Comparison of ENCODE assay signal across 8 cellular contexts in the genomic region with DNA sequence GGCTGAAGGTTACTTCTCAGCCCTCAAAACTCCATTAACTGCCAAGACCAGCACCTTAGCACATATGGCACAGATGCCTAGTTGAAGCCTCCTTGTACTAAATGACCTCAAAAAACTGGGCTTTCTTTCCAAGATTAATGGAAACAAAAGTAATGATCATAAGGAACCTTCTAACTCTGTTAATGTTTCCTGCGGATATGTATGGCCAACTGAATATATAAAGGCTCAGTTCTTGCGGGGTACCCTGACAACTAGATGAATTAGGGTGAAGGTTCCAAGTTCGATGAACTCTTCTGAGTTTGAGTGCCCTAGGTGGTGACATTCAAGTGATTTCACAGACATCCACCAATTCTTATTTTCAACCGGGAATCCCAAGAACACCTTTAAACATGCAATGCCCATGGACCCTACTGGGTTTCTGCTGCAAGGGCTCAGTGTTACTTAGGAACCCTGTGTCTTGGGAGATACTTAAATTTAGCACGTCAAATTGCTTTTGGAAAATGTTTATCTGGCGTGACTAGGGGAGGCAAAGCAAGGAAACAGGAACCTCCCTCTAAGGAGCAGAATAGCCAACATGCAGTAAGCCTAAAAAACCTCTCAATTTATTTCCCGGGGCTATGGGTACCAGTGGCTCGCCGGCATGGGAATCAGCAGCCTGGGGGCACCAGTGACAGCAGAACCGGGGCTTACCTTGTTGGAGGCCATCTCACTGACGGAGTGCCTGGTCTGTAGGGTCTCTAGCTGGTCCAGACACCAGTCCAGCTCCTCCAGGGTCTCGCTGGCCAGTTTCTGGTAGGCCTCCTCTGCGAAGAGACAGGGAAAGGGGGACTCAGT.
DNase-seq lines count a peak whose midpoint lies in the region; ATAC-seq, FAIRE-seq and TF ChIP-seq lines count a peak whose summit lies in the region.

No MANE protein-coding gene starts in this region.

- DNase-seq in activated T-cell treated with anti-CD3 and anti-CD28 coated beads, Interleukin-2, amount 50 U/mL, for 4 hours = no peak
- DNase-seq in activated T-cell treated with anti-CD3 and anti-CD28 coated beads, Interleukin-2, amount 50 U/mL, for 1 hour = no peak
- DNase-seq in SK-N-MC (ENCODE audit: low read depth, low spot score) (no peak), fibroblast of mammary gland (ENCODE audit: low read depth) (peak; percentile 24), RCC 7860 (ENCODE audit: low spot score) (no peak), hepatic stellate cell (ENCODE audit: low spot score) (no peak)

- peak overlapping the region; percentile 65 for H3K9ac ChIP-seq in SK-N-MC (ENCODE audit: insufficient read length)
- H3K9ac ChIP-seq in parathyroid adenoma = no peak overlapping the region

- H2AFZ ChIP-seq in parathyroid adenoma = peak overlapping the region; percentile 93

- H3K27me3 Mint-ChIP-seq in activated T-cell treated with anti-CD3 and anti-CD28 coated beads, Interleukin-2, amount 50 U/mL, for 4 hours (ENCODE audit: low read depth) = no peaks in the 10 kb centered on the region

- H3K4me2 ChIP-seq in parathyroid adenoma (ENCODE audit: low read length) = peak overlapping the region; percentile 87

- H3K4me1 Mint-ChIP-seq in activated T-cell treated with anti-CD3 and anti-CD28 coated beads, Interleukin-2, amount 50 U/mL, for 4 hours (ENCODE audit: low read depth) = peaks cover 70% of the 10 kb centered on the region

- peaks cover 12% of the 10 kb centered on the region for H3K4me1 ChIP-seq in parathyroid adenoma

- TF ChIP-seq CTCF in fibroblast of mammary gland (conservative IDR thresholded peaks at IDR 0.05; ENCODE audit: control insufficient read depth, insufficient read depth, low read depth, low read length) (no peak), parathyroid adenoma (IDR thresholded peaks at IDR 0.05) (no peak)

- peak overlapping the region; percentile 95 for H3K4me3 Mint-ChIP-seq in activated T-cell treated with anti-CD3 and anti-CD28 coated beads, Interleukin-2, amount 50 U/mL, for 4 hours

- peak overlapping the region; percentile 75 for H3K27ac ChIP-seq in SK-N-MC
- peak overlapping the region; percentile 46 for H3K27ac ChIP-seq in parathyroid adenoma

- H3K27me3 ChIP-seq in parathyroid adenoma (ENCODE audit: control insufficient read depth, insufficient read depth, low read length) = no peaks in the 10 kb centered on the region

- no peak for FAIRE-seq in RCC 7860 (lab: Jason Lieb, UNC)

- H3K36me3 ChIP-seq in SK-N-MC (ENCODE audit: insufficient read depth, low read length) = no peaks in the 10 kb centered on the region
- no peaks in the 10 kb centered on the region for H3K36me3 ChIP-seq in parathyroid adenoma (ENCODE audit: control insufficient read depth, insufficient read depth, low read length)

- peak overlapping the region; percentile 91 for H3K4me3 ChIP-seq in SK-N-MC
- H3K4me3 ChIP-seq in fibroblast of mammary gland (ENCODE audit: control insufficient read depth, low read depth, low read length) = peak overlapping the region; percentile 70
- peak overlapping the region; percentile 61 for H3K4me3 ChIP-seq in parathyroid adenoma (ENCODE audit: low read depth, low read length)

- no peaks in the 10 kb centered on the region for H3K79me2 ChIP-seq in parathyroid adenoma

- no peaks in the 10 kb centered on the region for H3K36me3 Mint-ChIP-seq in activated T-cell treated with anti-CD3 and anti-CD28 coated beads, Interleukin-2, amount 50 U/mL, for 4 hours (ENCODE audit: insufficient read depth)

- H3K9me3 ChIP-seq in SK-N-MC (ENCODE audit: low read depth, low read length) = no peaks in the 10 kb centered on the region
- H3K9me3 ChIP-seq in parathyroid adenoma (ENCODE audit: control insufficient read depth, low read length) = no peaks in the 10 kb centered on the region

- no peaks in the 10 kb centered on the region for H3K9me3 Mint-ChIP-seq in activated T-cell treated with anti-CD3 and anti-CD28 coated beads, Interleukin-2, amount 50 U/mL, for 4 hours

- ATAC-seq in activated T-cell treated with anti-CD3 and anti-CD28 coated beads, Interleukin-2, amount 50 U/mL, for 4 hours = no peak
- no peak for ATAC-seq in GM21515 (IDR thresholded peaks at IDR 0.05; ENCODE audit: unreplicated experiment)
